ENCODE assay signal across 16 cellular contexts in genomic region chr2:232658217-232658785, GRCh38. TPM values are rescaled to one million over a fixed set of nuclear protein-coding genes. Genes with fewer than 3 reads are reported as not detected.
DNase-seq lines count a peak whose midpoint lies in the region; ATAC-seq and TF ChIP-seq lines count a peak whose summit lies in the region.
"Had no signal": no experiment of that assay in that cellular context is flagged by ENCODE, and none has a peak within 500 bp of the region (broad histone marks: within the 10 kb centered on the region; RNA-seq: fewer than 3 reads in every experiment).

No MANE protein-coding gene starts in this region.

- POLR2A ChIA-PET in HEK293 (lab: Yijun Ruan, JAX): interaction anchor here (0.6 kb wide), 1 partner anchor 16 kb away, joined by 5 read pairs; no protein-coding TSS in a partner anchor

- peak; percentile 7 for TF ChIP-seq CTCF in AG09319 (IDR thresholded peaks at IDR 0.05; ENCODE audit: low read depth, low read length)
- TF ChIP-seq CTCF in HEK293 (tag by site-specific recombination; IDR thresholded peaks at IDR 0.05): no peak
- no peak for TF ChIP-seq CTCF in fibroblast of villous mesenchyme (IDR thresholded peaks at IDR 0.05; ENCODE audit: insufficient read depth, low read depth, low read length)

- CTCF ChIA-PET in HEK293 (lab: Yijun Ruan, JAX): no interaction called here

- no peaks in the 10 kb centered on the region for H3K9me3 ChIP-seq in HEK293 (ENCODE audit: control insufficient read depth, insufficient read depth, low read depth, low read length)
- H3K9me3 ChIP-seq: gastroesophageal sphincter, ovary had no signal

- H3K4me1 Mint-ChIP-seq in activated T-cell treated with anti-CD3 and anti-CD28 coated beads, Interleukin-2, amount 50 U/mL, for 24 hours (ENCODE audit: low read depth): no peaks in the 10 kb centered on the region
- H3K4me1 Mint-ChIP-seq: activated CD4-positive, alpha-beta T cell treated with anti-CD3 and anti-CD28 coated beads, Interleukin-2, amount 10 ng/mL, durations not matched to agents 24 days and 14 days had no signal

- no peaks in the 10 kb centered on the region for H3K9me3 Mint-ChIP-seq in activated T-cell treated with anti-CD3 and anti-CD28 coated beads, Interleukin-2, amount 50 U/mL, for 24 hours
- H3K9me3 Mint-ChIP-seq: activated CD4-positive, alpha-beta T cell treated with anti-CD3 and anti-CD28 coated beads, Interleukin-2, amount 10 ng/mL, durations not matched to agents 24 days and 14 days had no signal

- H3K4me1 ChIP-seq in HEK293 (ENCODE audit: control insufficient read depth, insufficient read depth, low read length): no peaks in the 10 kb centered on the region
- H3K4me1 ChIP-seq: gastroesophageal sphincter had no signal

- no peak overlapping the region for H3K27ac Mint-ChIP-seq in activated T-cell treated with anti-CD3 and anti-CD28 coated beads, Interleukin-2, amount 50 U/mL, for 24 hours
- H3K27ac Mint-ChIP-seq: activated CD4-positive, alpha-beta T cell treated with anti-CD3 and anti-CD28 coated beads, Interleukin-2, amount 10 ng/mL, durations not matched to agents 24 days and 14 days had no signal

- DNase-seq in AG09319 (ENCODE audit: extremely low read depth, low read depth) (no peak), OCI-M1 (lab: John Stamatoyannopoulos, UW) (peak; percentile 82), fibroblast of villous mesenchyme (ENCODE audit: low read depth) (peak; percentile 27)
- no peak for DNase-seq in activated T-cell treated with anti-CD3 and anti-CD28 coated beads, Interleukin-2, amount 50 U/mL, for 24 hours
- DNase-seq: activated CD4-positive, alpha-beta T cell treated with anti-CD3 and anti-CD28 coated beads, Interleukin-2, amount 10 ng/mL, durations not matched to agents 24 days and 14 days; activated gamma-delta T cell; C1 segment of cervical spinal cord; left ventricle myocardium superior; ovary; stimulated activated CD4-positive, alpha-beta T cell treated with anti-CD3 and anti-CD28 coated beads, Interleukin-2, amount 100 ng/mL, for 48 hours had no signal

- no peak overlapping the region for H3K4me3 ChIP-seq in HEK293 (ENCODE audit: low read depth, low read length)
- H3K4me3 ChIP-seq in fibroblast of villous mesenchyme (ENCODE audit: low read depth, low read length): no peak overlapping the region
- H3K4me3 ChIP-seq: gastroesophageal sphincter, ovary, SK-N-MC had no signal

- ATAC-seq in GM19351 (IDR thresholded peaks at IDR 0.05; ENCODE audit: unreplicated experiment): no peak
- no peak for ATAC-seq in GM21367 (IDR thresholded peaks at IDR 0.05; ENCODE audit: unreplicated experiment)
- no peak for ATAC-seq in GM18502 (IDR thresholded peaks at IDR 0.05; ENCODE audit: poor library complexity, unreplicated experiment)
- ATAC-seq: gastroesophageal sphincter had no signal

- H3K27ac ChIP-seq in HEK293 (ENCODE audit: extremely low read depth, low read depth, low read length): no peak overlapping the region
- H3K27ac ChIP-seq: gastroesophageal sphincter, ovary, SK-N-MC had no signal

- H3K36me3 ChIP-seq in HEK293 (ENCODE audit: control insufficient read depth in 2 of 2, insufficient read depth in 1 of 2, low read length in 2 of 2): no peaks in the 10 kb centered on the region; a peak in 1 of 3 replicates
- H3K36me3 ChIP-seq: gastroesophageal sphincter, ovary had no signal

- H3K36me3 Mint-ChIP-seq in activated T-cell treated with anti-CD3 and anti-CD28 coated beads, Interleukin-2, amount 50 U/mL, for 24 hours (ENCODE audit: low read depth): no peaks in the 10 kb centered on the region

- no peak overlapping the region for H3K4me3 Mint-ChIP-seq in activated T-cell treated with anti-CD3 and anti-CD28 coated beads, Interleukin-2, amount 50 U/mL, for 24 hours
- H3K4me3 Mint-ChIP-seq: activated CD4-positive, alpha-beta T cell treated with anti-CD3 and anti-CD28 coated beads, Interleukin-2, amount 10 ng/mL, durations not matched to agents 24 days and 14 days had no signal

- H3K27me3 Mint-ChIP-seq in activated T-cell treated with anti-CD3 and anti-CD28 coated beads, Interleukin-2, amount 50 U/mL, for 24 hours: no peaks in the 10 kb centered on the region

TF ChIP-seq in HEK293, 187 proteins besides CTCF, POLR2A, EP300 and RAD21:
- TF ChIP-seq ZNF221 (tag by site-specific recombination; IDR thresholded peaks at IDR 0.05; ENCODE audit: borderline replicate concordance): no peak
- TF ChIP-seq ZNF10 (tag by site-specific recombination; IDR thresholded peaks at IDR 0.05): peak; percentile 90
- no peak for TF ChIP-seq TRIM28 (IDR thresholded peaks at IDR 0.05; ENCODE audit: borderline replicate concordance, low read length)

RNA-seq across cellular contexts. Expression of gene EFHD1, which starts 24.9 kb away (rescaled TPM):
- total RNA-seq in fibroblast of villous mesenchyme: 1.7 and 2.3 TPM in 2 replicates

RNA-seq across cellular contexts. Expression of gene GIGYF2, which starts 38.8 kb away (rescaled TPM):
- 46.4 and 63.9 TPM in 2 replicates for total RNA-seq in fibroblast of villous mesenchyme

Comparison
In these comparisons a context has a peak if more than half of its experiments do, and no peak if none do; other contexts are left out.
1. DNase-seq: peak in OCI-M1 (single experiment) and fibroblast of villous mesenchyme (single experiment); none in AG09319 (single experiment) and activated T-cell treated with anti-CD3 and anti-CD28 coated beads, Interleukin-2, amount 50 U/mL, for 24 hours (single experiment).